8 cellular contexts compared by ENCODE assay signal in genomic region chr2:231463698-231464575, GRCh38.
DNase-seq lines count a peak whose midpoint lies in the region; ATAC-seq, FAIRE-seq and TF ChIP-seq lines count a peak whose summit lies in the region.

TSS of gene NCL (minus strand) at chr2:231464484. CDS start at chr2:231464353, 131 bp downstream.

- no peaks in the 10 kb centered on the region for H3K4me1 ChIP-seq in iPS DF 6.9 (ENCODE audit: control insufficient read depth, insufficient read depth, low read length)

- in situ Hi-C loops in astrocyte of the spinal cord (cut with HindIII; ENCODE audit: low sequenced_read_pairs) = no loop called here

- peaks cover 29% of the 10 kb centered on the region for H3K36me3 ChIP-seq in iPS DF 6.9 (ENCODE audit: control insufficient read depth, insufficient read depth, low read length)

- H3K9me3 ChIP-seq in iPS DF 6.9 (ENCODE audit: control insufficient read depth, insufficient read depth, low read length) = no peaks in the 10 kb centered on the region

- H3K27ac ChIP-seq in iPS DF 6.9 (ENCODE audit: low read length) (no peak within 1 kb of the TSS), skin epidermis (peak within 1 kb of the TSS; percentile 86 to 100 (median 97))

- FAIRE-seq in GM18507 (lab: Jason Lieb, UNC) = peak; percentile 55

- H3K27me3 ChIP-seq in iPS DF 6.9 (ENCODE audit: control insufficient read depth, insufficient read depth, low read length) = no peaks in the 10 kb centered on the region

- peak; percentile 62 for DNase-seq in GM18507 (ENCODE audit: extremely low spot score, insufficient read length, low read depth)
- peak; percentile 60 to 84 for DNase-seq in NCI-H1930 (lab: John Stamatoyannopoulos, UW)
- peak; percentile 85 for DNase-seq in T1000 (lab: John Stamatoyannopoulos, UW)
- DNase-seq in astrocyte of the spinal cord (ENCODE audit: low read depth, low spot score) = peak; percentile 99
- DNase-seq in iPS DF 6.9 (ENCODE audit: low read depth, low spot score) = no peak
- no peak for DNase-seq in Ammon's horn (ENCODE audit: low spot score)

- peak within 1 kb of the TSS; percentile 99 for H3K4me3 ChIP-seq in astrocyte of the spinal cord (ENCODE audit: low read depth, low read length)
- H3K4me3 ChIP-seq in iPS DF 6.9 (ENCODE audit: low read length) = peak within 1 kb of the TSS; percentile 95
- peak within 1 kb of the TSS; percentile 78 to 97 (median 86) for H3K4me3 ChIP-seq in skin epidermis

- ATAC-seq in HG02970 (IDR thresholded peaks at IDR 0.05; ENCODE audit: low FRiP score, unreplicated experiment) = peak; percentile 91

- no peak for TF ChIP-seq CTCF in astrocyte of the spinal cord (IDR thresholded peaks at IDR 0.05; ENCODE audit: low read depth, low read length)

- WGBS in iPS DF 6.9 (ENCODE audit: insufficient coverage, insufficient read length) = no CpG with 5 or more reads among the region's 102 CpGs

Comparison
In these comparisons a context has a peak if more than half of its experiments do, and no peak if none do; other contexts are left out.
1. DNase-seq: peak in GM18507 (single experiment), NCI-H1930 (2 of 2), T1000 (single experiment) and astrocyte of the spinal cord (single experiment); none in iPS DF 6.9 (single experiment) and Ammon's horn (single experiment).
2. Peak in every context shown above with its lines, with median percentiles within 50 percentile points of each other: H3K4me3 ChIP-seq.